8 cellular contexts compared by ENCODE assay signal in the genomic region with DNA sequence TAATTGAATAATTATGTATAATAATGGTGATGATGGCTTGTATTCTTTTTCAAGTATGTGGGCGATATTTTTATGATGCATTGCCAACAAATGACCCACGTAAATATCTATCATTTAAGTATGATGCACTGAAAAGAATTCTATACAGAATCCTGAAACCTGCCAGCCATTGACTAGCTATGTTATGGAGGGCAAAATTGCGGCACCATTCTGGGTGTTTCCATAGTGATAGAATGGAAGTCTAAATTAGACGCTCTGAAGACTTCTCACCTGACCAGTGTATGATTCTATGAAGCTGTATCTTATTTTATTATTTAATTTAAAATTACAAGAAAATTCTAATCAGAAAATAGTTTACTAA. TPM values are rescaled to one million over a fixed set of nuclear protein-coding genes. Genes with fewer than 3 reads are reported as not detected.
DNase-seq lines count a peak whose midpoint lies in the region; ATAC-seq and TF ChIP-seq lines count a peak whose summit lies in the region.

No MANE protein-coding gene starts in this region.

- H4K20me1 ChIP-seq in BLaER1: peaks cover 16% of the 10 kb centered on the region; the same call in 1 of the 2 replicates

- ATAC-seq in HG03457 (IDR thresholded peaks at IDR 0.05; ENCODE audit: unreplicated experiment): no peak

- H3K9me3 ChIP-seq in BLaER1 (no peaks in the 10 kb centered on the region), mucosa of rectum (ENCODE audit: control insufficient read depth in 2 of 2, low read length in 2 of 2) (no peaks in the 10 kb centered on the region)

- H3K4me3 ChIP-seq in BLaER1 (peak overlapping the region; percentile 79), astrocyte of the cerebellum (ENCODE audit: low read depth, low read length) (peak overlapping the region; percentile 75), mucosa of rectum (ENCODE audit: low read length in 2 of 2) (peak overlapping the region; percentile 95)
- H3K4me3 ChIP-seq in Jurkat, Clone E6-1 (ENCODE audit: low read length): peak overlapping the region; percentile 72

- in situ Hi-C loops in astrocyte of the cerebellum (cut with HindIII; ENCODE audit: low sequenced_read_pairs): no loop called here

- H3K27ac ChIP-seq in BLaER1 (peak overlapping the region; percentile 74), mucosa of rectum (ENCODE audit: low read depth in 2 of 2, low read length in 2 of 2) (no peak overlapping the region)

- DNase-seq in Jurkat, Clone E6-1 (ENCODE audit: low read depth, low spot score): no peak
- no peak for DNase-seq in astrocyte of the cerebellum (ENCODE audit: low read depth)
- no peak for DNase-seq in 8988T
- no peak for DNase-seq in central memory CD4-positive, alpha-beta T cell
- no peak for DNase-seq in stimulated activated CD4-positive, alpha-beta T cell treated with anti-CD3 and anti-CD28 coated beads, Interleukin-15, amount 100 ng/mL, for 24 hours

- H3K36me3 ChIP-seq in BLaER1: peaks cover 23% of the 10 kb centered on the region
- peaks cover 3 to 12% of the 10 kb centered on the region in 2 donors for H3K36me3 ChIP-seq in mucosa of rectum (ENCODE audit: control insufficient read depth in 2 of 2, insufficient read depth in 2 of 2, low read length in 2 of 2)

- H3K4me2 ChIP-seq in BLaER1: peak overlapping the region; percentile 83

- peaks cover 41% of the 10 kb centered on the region for H3K4me1 ChIP-seq in BLaER1
- H3K4me1 ChIP-seq in mucosa of rectum (ENCODE audit: control insufficient read depth in 2 of 2, insufficient read depth in 2 of 2, low read length in 2 of 2): peaks cover 4 to 6% of the 10 kb centered on the region in 2 donors

- H3K9ac ChIP-seq in BLaER1 (peak overlapping the region; percentile 79), mucosa of rectum (ENCODE audit: low read depth in 1 of 2, low read length in 2 of 2) (peak overlapping the region in 1 of 2 donors; percentile 7)

- TF ChIP-seq CTCF in astrocyte of the cerebellum (IDR thresholded peaks at IDR 0.05; ENCODE audit: low read depth, low read length, missing control alignments): no peak

- H3K27me3 ChIP-seq in BLaER1: no peaks in the 10 kb centered on the region
- no peaks in the 10 kb centered on the region for H3K27me3 ChIP-seq in mucosa of rectum (ENCODE audit: control insufficient read depth in 2 of 2, insufficient read depth in 2 of 2, low read length in 2 of 2)

RNA-seq across cellular contexts. Expression of gene CENPC, which starts 0.7 kb away (rescaled TPM):
- 16.0 TPM for polyA plus RNA-seq in Jurkat, Clone E6-1 (2012; ENCODE audit: insufficient read depth, insufficient read length)

RNA-seq across cellular contexts. Expression of gene STAP1, which starts 12.6 kb away (rescaled TPM):
- polyA plus RNA-seq in Jurkat, Clone E6-1 (2012; ENCODE audit: insufficient read depth, insufficient read length): not detected
